In genomic region chr19:16382775-16383543, GRCh38 we compare ENCODE assay signal across 8 cellular contexts. TPM values are rescaled to one million over a fixed set of nuclear protein-coding genes. Genes with fewer than 3 reads are reported as not detected.
DNase-seq lines count a peak whose midpoint lies in the region; ATAC-seq and TF ChIP-seq lines count a peak whose summit lies in the region.

No MANE protein-coding gene starts in this region.

- H3K27me3 ChIP-seq in right atrium auricular region, result no peaks in the 10 kb centered on the region

- H3K4me3 Mint-ChIP-seq in T-helper 17 cell, result peak overlapping the region; percentile 77

- peak; percentile 72 for TF ChIP-seq CTCF in LNCAP (IDR thresholded peaks at IDR 0.05)
- peak; percentile 70 to 91 for TF ChIP-seq CTCF in right atrium auricular region (IDR thresholded peaks at IDR 0.05)

- H3K27ac ChIP-seq in angular gyrus (ENCODE audit: low read depth, low read length), result peak overlapping the region; percentile 51
- H3K27ac ChIP-seq in right atrium auricular region, result peak overlapping the region; percentile 91
- H3K27ac ChIP-seq in urinary bladder (ENCODE audit: low read depth), result peak overlapping the region; percentile 19

- H3K9me3 ChIP-seq in T-helper 17 cell (ENCODE audit: control insufficient read depth, low read length, poor library complexity, severe bottlenecking), result no peaks in the 10 kb centered on the region
- no peaks in the 10 kb centered on the region for H3K9me3 ChIP-seq in right atrium auricular region

- peak; percentile 85 for DNase-seq in EL
- peak; percentile 60 to 71 (median 69) for DNase-seq in T-helper 17 cell
- peak; percentile 92 for DNase-seq in right atrium auricular region (ENCODE audit: low spot score)
- DNase-seq in pulmonary artery endothelial cell (ENCODE audit: low read depth, low spot score), result peak; percentile 60

- peaks cover 2% of the 10 kb centered on the region for H3K36me3 Mint-ChIP-seq in T-helper 17 cell (ENCODE audit: low read depth)

- H3K4me3 ChIP-seq in right atrium auricular region (no peak overlapping the region), urinary bladder (ENCODE audit: low read depth, low read length) (no peak overlapping the region)

- H3K36me3 ChIP-seq in right atrium auricular region, result peaks cover 31% of the 10 kb centered on the region
- no peaks in the 10 kb centered on the region for H3K36me3 ChIP-seq in urinary bladder (ENCODE audit: insufficient read depth)

- WGBS in urinary bladder, result 13% methylated on average over 17 of the region's 17 CpGs

- H3K27me3 Mint-ChIP-seq in T-helper 17 cell, result no peaks in the 10 kb centered on the region

- peaks cover 45% of the 10 kb centered on the region for H3K4me1 Mint-ChIP-seq in T-helper 17 cell

- H3K27ac Mint-ChIP-seq in T-helper 17 cell, result peak overlapping the region; percentile 92

- peak; percentile 73 for ATAC-seq in T-helper 17 cell
- no peak for ATAC-seq in HG03520 (IDR thresholded peaks at IDR 0.05; ENCODE audit: unreplicated experiment)

- H3K4me1 ChIP-seq in right atrium auricular region (peaks cover 0 to 53% of the 10 kb centered on the region in 2 donors), urinary bladder (ENCODE audit: insufficient read depth) (no peaks in the 10 kb centered on the region)

RNA-seq across cellular contexts. Expression of gene KLF2, which starts 58.3 kb away (rescaled TPM):
- total RNA-seq in T-helper 17 cell, result 100 to 1,000 TPM; 465 to 578 TPM
- total RNA-seq in right atrium auricular region, result 10 to 100 TPM; 40.9 to 82.3 TPM
- total RNA-seq in pulmonary artery endothelial cell, result 6.0 and 7.9 TPM in 2 replicates
- 14.2 TPM for total RNA-seq in urinary bladder
- 155 TPM for polyA plus RNA-seq in urinary bladder

Comparison
In these comparisons a context has a peak if more than half of its experiments do, and no peak if none do; other contexts are left out.
1. H3K27ac ChIP-seq: peak in every context shown above with its lines; median percentile 91 in right atrium auricular region; 51 in angular gyrus; 19 in urinary bladder.
2. RNA of gene KLF2, which starts 58.3 kb away (total RNA-seq): 465 to 578 TPM in T-helper 17 cell; 40.9 to 82.3 TPM in right atrium auricular region, 14.2 TPM in urinary bladder (single experiment) and 6.0 to 7.9 TPM in pulmonary artery endothelial cell; every median in the first group is over 4 times any median in the second.
3. Peak in every context shown above with its lines, with median percentiles within 50 percentile points of each other: DNase-seq.